ENCODE assay signal across 8 cellular contexts in genomic region chr7:150276132-150276695, GRCh38. TPM values are rescaled to one million over a fixed set of nuclear protein-coding genes. Genes with fewer than 3 reads are reported as not detected.
DNase-seq lines count a peak whose midpoint lies in the region; ATAC-seq and TF ChIP-seq lines count a peak whose summit lies in the region.
"Not testable (repeated sequence)": the region's sequence is repeated elsewhere in the genome, so short reads cannot be mapped to it uniquely, and the experiment has no call there.

No MANE protein-coding gene starts in this region.

- peak; percentile 60 for ATAC-seq in HG03354 (IDR thresholded peaks at IDR 0.05; ENCODE audit: poor library complexity, severe bottlenecking, unreplicated experiment)
- ATAC-seq in psoas muscle: peak; percentile 62 to 82 (median 76)

- not testable (repeated sequence) for H3K4me1 ChIP-seq in iPS-18a (ENCODE audit: control insufficient read depth, low read depth, low read length); psoas muscle

- not testable (repeated sequence) for H3K27ac Mint-ChIP-seq in activated CD4-positive, alpha-beta T cell treated with anti-CD3 and anti-CD28 coated beads, Interleukin-2, amount 10 ng/mL, durations not matched to agents 24 days and 14 days

- H3K9me3 ChIP-seq in iPS-18a (ENCODE audit: control insufficient read depth, low read depth, low read length); psoas muscle: not testable (repeated sequence)

- WGBS in psoas muscle, 3 donors: 56 to 58% (median 57%) methylated on average over 6 of the region's 6 CpGs

- H3K27me3 Mint-ChIP-seq in activated CD4-positive, alpha-beta T cell treated with anti-CD3 and anti-CD28 coated beads, Interleukin-2, amount 10 ng/mL, durations not matched to agents 24 days and 14 days: not testable (repeated sequence)

- H3K9me3 Mint-ChIP-seq in activated CD4-positive, alpha-beta T cell treated with anti-CD3 and anti-CD28 coated beads, Interleukin-2, amount 10 ng/mL, durations not matched to agents 24 days and 14 days: not testable (repeated sequence)

- H3K27me3 ChIP-seq in iPS-18a (ENCODE audit: control insufficient read depth, insufficient read depth, low read length): peaks cover 14% of the 10 kb centered on the region
- H3K27me3 ChIP-seq in psoas muscle (ENCODE audit: insufficient read depth in 3 of 3, low read length in 2 of 3): not testable (repeated sequence)

- H3K9ac ChIP-seq in iPS-18a (ENCODE audit: low read length): not testable (repeated sequence)

- H3K36me3 Mint-ChIP-seq in activated CD4-positive, alpha-beta T cell treated with anti-CD3 and anti-CD28 coated beads, Interleukin-2, amount 10 ng/mL, durations not matched to agents 24 days and 14 days (ENCODE audit: low read depth): not testable (repeated sequence)

- intact Hi-C loops in activated CD4-positive, alpha-beta T cell treated with anti-CD3 and anti-CD28 coated beads, Interleukin-2, amount 10 ng/mL, durations not matched to agents 24 days and 14 days (cut with micrococcal nuclease): loop anchor here (2.0 kb wide), 1 partner anchor 393 kb away; no protein-coding TSS in a partner anchor
- intact Hi-C loops in psoas muscle (cut with DNase I): not testable (repeated sequence)

- H3K27ac ChIP-seq in iPS-18a (ENCODE audit: low read length); psoas muscle: not testable (repeated sequence)

- CTCF ChIA-PET in AG04449 (lab: Yijun Ruan, JAX): not testable (repeated sequence)

- H3K4me3 ChIP-seq in AG04449 (ENCODE audit: low read depth, low read length); GM12865 (ENCODE audit: low read depth, low read length); choroid plexus epithelial cell (ENCODE audit: low read depth, low read length); psoas muscle: not testable (repeated sequence)
- H3K4me3 ChIP-seq in iPS-18a (ENCODE audit: low read length): peak overlapping the region; percentile 30

- POLR2A ChIA-PET in AG04449 (lab: Yijun Ruan, JAX): not testable (repeated sequence)

- TF ChIP-seq CTCF in AG04449 (IDR thresholded peaks at IDR 0.05; ENCODE audit: insufficient read depth, low read length, missing control alignments) (peak; percentile 47), GM12865 (IDR thresholded peaks at IDR 0.05; ENCODE audit: insufficient read depth, low read depth, low read length, missing control alignments) (peak; percentile 61), choroid plexus epithelial cell (conservative IDR thresholded peaks at IDR 0.05; ENCODE audit: low read depth, low read length) (peak; percentile 61), psoas muscle (IDR thresholded peaks at IDR 0.05) (peak; percentile 79)

- not testable (repeated sequence) for DNase-seq in AG04449 (ENCODE audit: low read depth, low spot score); psoas muscle
- peak; percentile 28 for DNase-seq in GM12865 (ENCODE audit: low read depth)
- DNase-seq in NCI-H524 treated with DMSO at 0.1 percent for 48 hours (lab: John Stamatoyannopoulos, UW): peak; percentile 4
- DNase-seq in activated CD4-positive, alpha-beta T cell treated with anti-CD3 and anti-CD28 coated beads, Interleukin-2, amount 10 ng/mL, durations not matched to agents 24 days and 14 days: peak; percentile 80
- DNase-seq in choroid plexus epithelial cell (ENCODE audit: low read depth): peak; percentile 50

- H3K4me1 Mint-ChIP-seq in activated CD4-positive, alpha-beta T cell treated with anti-CD3 and anti-CD28 coated beads, Interleukin-2, amount 10 ng/mL, durations not matched to agents 24 days and 14 days: peaks cover 12% of the 10 kb centered on the region

- not testable (repeated sequence) for H3K4me3 Mint-ChIP-seq in activated CD4-positive, alpha-beta T cell treated with anti-CD3 and anti-CD28 coated beads, Interleukin-2, amount 10 ng/mL, durations not matched to agents 24 days and 14 days

- not testable (repeated sequence) for H3K36me3 ChIP-seq in iPS-18a (ENCODE audit: control insufficient read depth, low read depth, low read length); psoas muscle (ENCODE audit: insufficient read depth in 1 of 2, low read depth in 1 of 2)

RNA-seq across cellular contexts. Expression of gene LRRC61, which starts 46.9 kb away (rescaled TPM):
- 26.8 and 27.5 TPM in 2 replicates for total RNA-seq in activated CD4-positive, alpha-beta T cell treated with anti-CD3 and anti-CD28 coated beads, Interleukin-2, amount 10 ng/mL, durations not matched to agents 24 days and 14 days
- total RNA-seq in psoas muscle: 1 to 10 TPM in 3 of 4 donors, under 1 TPM in 1; 0.88 to 4.4 (median 2.6) TPM
- 1 to 10 TPM; 2.0 to 3.8 (median 3.3) TPM for polyA plus RNA-seq in psoas muscle

RNA-seq across cellular contexts. Expression of gene ACTR3C, which starts 47.1 kb away (rescaled TPM):
- 7.9 and 11.7 TPM in 2 replicates for total RNA-seq in activated CD4-positive, alpha-beta T cell treated with anti-CD3 and anti-CD28 coated beads, Interleukin-2, amount 10 ng/mL, durations not matched to agents 24 days and 14 days
- total RNA-seq in psoas muscle: 1 to 10 TPM in 3 of 4 donors, under 1 TPM in 1; 0.71 to 3.3 (median 3.0) TPM
- polyA plus RNA-seq in psoas muscle: 1 to 10 TPM; 1.3 to 3.7 (median 1.4) TPM
